8 cellular contexts compared by ENCODE assay signal in the genomic region with DNA sequence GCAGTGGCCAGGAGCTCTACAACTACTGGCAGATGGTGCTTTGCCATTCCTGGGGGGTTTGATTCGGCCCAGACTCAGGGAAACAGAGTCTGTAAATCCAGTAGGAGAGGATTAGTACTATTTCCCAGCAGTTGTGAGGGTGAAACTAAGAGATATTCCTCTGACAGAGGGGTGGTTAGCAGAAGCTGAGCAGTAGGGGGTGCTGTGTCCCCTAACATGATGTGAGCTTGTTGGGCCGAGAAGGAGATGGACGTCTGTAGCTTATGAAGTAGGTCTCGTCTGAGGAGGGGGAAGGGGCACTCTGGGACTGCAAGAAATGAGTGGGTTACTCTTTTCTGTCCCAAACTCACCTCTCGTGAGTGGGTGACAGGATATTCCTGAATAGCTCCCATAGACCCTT.
DNase-seq lines count a peak whose midpoint lies in the region; ATAC-seq and TF ChIP-seq lines count a peak whose summit lies in the region.

No MANE protein-coding gene starts in this region.

- H3K9me3 Mint-ChIP-seq in stimulated activated memory B cell treated with anti-CD40 and anti-IgM and Interleukin-4, amounts not matched to agents 10 μg/mL and 1 μg/mL and 100 μg/mL, for 72 hours = no peaks in the 10 kb centered on the region

- H3K4me1 Mint-ChIP-seq in stimulated activated memory B cell treated with anti-CD40 and anti-IgM and Interleukin-4, amounts not matched to agents 10 μg/mL and 1 μg/mL and 100 μg/mL, for 72 hours = no peaks in the 10 kb centered on the region

- peak; percentile 59 for TF ChIP-seq CTCF in fibroblast of villous mesenchyme (IDR thresholded peaks at IDR 0.05; ENCODE audit: insufficient read depth, low read depth, low read length)

- no peaks in the 10 kb centered on the region for H3K36me3 Mint-ChIP-seq in stimulated activated memory B cell treated with anti-CD40 and anti-IgM and Interleukin-4, amounts not matched to agents 10 μg/mL and 1 μg/mL and 100 μg/mL, for 72 hours

- no peak overlapping the region for H3K27ac Mint-ChIP-seq in stimulated activated memory B cell treated with anti-CD40 and anti-IgM and Interleukin-4, amounts not matched to agents 10 μg/mL and 1 μg/mL and 100 μg/mL, for 72 hours

- DNase-seq in CD1c-positive myeloid dendritic cell (ENCODE audit: extremely low spot score) (peak; percentile 65), NOMO-1 (lab: John Stamatoyannopoulos, UW; ENCODE audit: unreplicated experiment in 2 of 2) (peak; percentile 35 to 54), fibroblast of villous mesenchyme (ENCODE audit: low read depth) (peak; percentile 59)
- DNase-seq in activated CD4-positive, CD25-positive, alpha-beta regulatory T cell treated with anti-CD3 and anti-CD28 coated beads, Interleukin-2, amount 50 U/mL, for 72 hours = no peak
- DNase-seq in activated CD8-positive, alpha-beta memory T cell treated with anti-CD3 and anti-CD28 coated beads, Interleukin-2, amount 50 U/mL, for 4 hours = no peak

- no peak overlapping the region for H3K4me3 ChIP-seq in fibroblast of villous mesenchyme (ENCODE audit: low read depth, low read length)

- H3K27me3 Mint-ChIP-seq in stimulated activated memory B cell treated with anti-CD40 and anti-IgM and Interleukin-4, amounts not matched to agents 10 μg/mL and 1 μg/mL and 100 μg/mL, for 72 hours = no peaks in the 10 kb centered on the region

- ATAC-seq in GM18909 (IDR thresholded peaks at IDR 0.05; ENCODE audit: poor library complexity, unreplicated experiment) (peak; percentile 91), HG03045 (IDR thresholded peaks at IDR 0.05; ENCODE audit: unreplicated experiment) (peak; percentile 87)
- peak; percentile 64 for ATAC-seq in stimulated activated memory B cell treated with anti-CD40 and anti-IgM and Interleukin-4, amounts not matched to agents 10 μg/mL and 1 μg/mL and 100 μg/mL, for 72 hours

- H3K4me3 Mint-ChIP-seq in stimulated activated memory B cell treated with anti-CD40 and anti-IgM and Interleukin-4, amounts not matched to agents 10 μg/mL and 1 μg/mL and 100 μg/mL, for 72 hours = no peak overlapping the region

Comparison
In these comparisons a context has a peak if more than half of its experiments do, and no peak if none do; other contexts are left out.
1. DNase-seq: peak in CD1c-positive myeloid dendritic cell (single experiment), NOMO-1 (2 of 2) and fibroblast of villous mesenchyme (single experiment); none in activated CD4-positive, CD25-positive, alpha-beta regulatory T cell treated with anti-CD3 and anti-CD28 coated beads, Interleukin-2, amount 50 U/mL, for 72 hours (single experiment) and activated CD8-positive, alpha-beta memory T cell treated with anti-CD3 and anti-CD28 coated beads, Interleukin-2, amount 50 U/mL, for 4 hours (single experiment).
2. Peak in every context shown above with its lines, with median percentiles within 50 percentile points of each other: ATAC-seq.